Comparison of ENCODE assay signal across 10 cellular contexts in the genomic region with DNA sequence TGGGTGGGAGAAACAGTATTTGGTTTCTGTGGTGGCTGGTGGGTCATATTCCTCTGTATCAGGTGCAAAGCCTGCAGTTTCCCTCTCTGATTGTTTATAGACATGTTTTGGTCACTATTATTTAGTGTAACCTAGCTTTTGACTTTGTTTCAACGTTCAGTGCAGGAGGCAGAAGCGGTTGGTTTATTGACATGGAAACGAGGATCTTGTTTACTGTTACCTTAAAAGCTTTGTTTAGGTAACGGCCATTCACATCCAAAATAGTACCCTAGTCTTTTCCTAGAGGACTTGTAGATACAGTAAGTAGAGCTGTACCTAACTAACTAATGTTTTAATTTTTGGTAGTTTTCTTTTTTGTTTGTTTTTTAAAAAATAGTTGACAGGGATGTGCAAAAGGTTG. TPM values are rescaled to one million over a fixed set of nuclear protein-coding genes. Genes with fewer than 3 reads are reported as not detected.
DNase-seq lines count a peak whose midpoint lies in the region; ATAC-seq and TF ChIP-seq lines count a peak whose summit lies in the region.
"Had no signal": no experiment of that assay in that cellular context is flagged by ENCODE, and none has a peak within 500 bp of the region (broad histone marks: within the 10 kb centered on the region; RNA-seq: fewer than 3 reads in every experiment).

No MANE protein-coding gene starts in this region.

- H3K27ac Mint-ChIP-seq in GM23338, result peak overlapping the region; percentile 68; the same call in 1 of the 2 replicates
- no peak overlapping the region for H3K27ac Mint-ChIP-seq in activated B cell treated with CpG ODN at 0.5 μM for 24 hours

- peaks cover 16 to 60% (median 38%) of the 10 kb centered on the region in 11 experiments; a peak in 21 of 22 replicates for H3K36me3 ChIP-seq in BLaER1 treated with 17β-estradiol and CSF1 and Interleukin-3, amounts not matched to agents 10 nM and 100 nM
- peaks cover 24% of the 10 kb centered on the region for H3K36me3 ChIP-seq in GM23338 (ENCODE audit: insufficient read depth)
- H3K36me3 ChIP-seq in mesodermal cell (ENCODE audit: control insufficient read depth, insufficient read depth, low read length), result peaks cover 61% of the 10 kb centered on the region
- H3K36me3 ChIP-seq: neutrophil had no signal

- no peak overlapping the region for H2AFZ ChIP-seq in GM23338

- CTCF ChIA-PET in activated B cell treated with CpG ODN at 0.5 μM for 24 hours (lab: Charles Lee), result interaction anchor here (3.3 kb wide), 1 partner anchor 17 kb away, joined by 19 read pairs; no protein-coding TSS in a partner anchor

- H3K27me3 ChIP-seq in BLaER1 treated with 17β-estradiol and CSF1 and Interleukin-3, amounts not matched to agents 10 nM and 100 nM, result no peaks in the 10 kb centered on the region
- H3K27me3 ChIP-seq in GM23338 (ENCODE audit: insufficient read depth), result peaks cover 51% of the 10 kb centered on the region

- peak overlapping the region; percentile 81 for H3K4me3 Mint-ChIP-seq in GM23338
- peak overlapping the region; percentile 65 for H3K4me3 Mint-ChIP-seq in activated B cell treated with CpG ODN at 0.5 μM for 24 hours

- TF ChIP-seq CTCF in GM23338 (conservative IDR thresholded peaks at IDR 0.05; ENCODE audit: low read depth in 2 of 2) (no peak), activated B cell treated with CpG ODN at 0.5 μM for 24 hours (IDR thresholded peaks at IDR 0.05) (no peak), omental fat pad (IDR thresholded peaks at IDR 0.05) (no peak)

- peaks cover 31% of the 10 kb centered on the region for H3K79me2 ChIP-seq in GM23338 (replicated peaks; ENCODE audit: insufficient read depth)

- H3K4me1 Mint-ChIP-seq in GM23338, result peaks cover 50% of the 10 kb centered on the region
- peaks cover 67% of the 10 kb centered on the region for H3K4me1 Mint-ChIP-seq in activated B cell treated with CpG ODN at 0.5 μM for 24 hours

- no CpG with 5 or more reads among the region's 4 CpGs for WGBS in mesodermal cell (ENCODE audit: insufficient coverage in 2 of 2), 2 experiments

- peak overlapping the region in 7 of 10 experiments; percentile 72 to 81 (median 77); a peak in 14 of 20 replicates for H3K4me3 ChIP-seq in BLaER1 treated with 17β-estradiol and CSF1 and Interleukin-3, amounts not matched to agents 10 nM and 100 nM
- H3K4me3 ChIP-seq in GM23338 (peak overlapping the region; percentile 86), mesodermal cell (ENCODE audit: extremely low read depth, insufficient read depth, low read length, poor library complexity, severe bottlenecking) (peak overlapping the region; percentile 97)

- POLR2A ChIA-PET in activated B cell treated with CpG ODN at 0.5 μM for 24 hours (lab: Charles Lee), result interaction anchor here (0.5 kb wide), 1 partner anchor 89 kb away, joined by 3 read pairs; no protein-coding TSS in a partner anchor

- peak overlapping the region in 9 of 11 experiments; percentile 78 to 86 (median 84); a peak in 17 of 22 replicates for H3K9ac ChIP-seq in BLaER1 treated with 17β-estradiol and CSF1 and Interleukin-3, amounts not matched to agents 10 nM and 100 nM

- 0 out of 2 replicates have a peak, but pooled peaks cover under 1% of the 10 kb centered on the region for H3F3A ChIP-seq in GM23338 (replicated peaks; ENCODE audit: low read depth)

- ATAC-seq in GM23338 (peak; percentile 22), activated B cell treated with CpG ODN at 0.5 μM for 24 hours (ENCODE audit: low read depth) (no peak), omental fat pad (ENCODE audit: low FRiP score) (no peak)

- H3K9me3 Mint-ChIP-seq in GM23338 (no peaks in the 10 kb centered on the region), activated B cell treated with CpG ODN at 0.5 μM for 24 hours (no peaks in the 10 kb centered on the region)

- H3K27ac ChIP-seq in BLaER1 treated with 17β-estradiol and CSF1 and Interleukin-3, amounts not matched to agents 10 nM and 100 nM, result peak overlapping the region in 7 of 11 experiments; percentile 0 to 80 (median 72); a peak in 9 of 22 replicates
- peak overlapping the region; percentile 24; the same call in 1 of the 2 replicates for H3K27ac ChIP-seq in GM23338 (ENCODE audit: low read depth)
- H3K27ac ChIP-seq in mesodermal cell (ENCODE audit: low read depth, low read length, severe bottlenecking), result no peak overlapping the region
- H3K27ac ChIP-seq: neutrophil had no signal

- intact Hi-C loops in activated B cell treated with CpG ODN at 0.5 μM for 24 hours (cut with micrococcal nuclease), result loop anchor here (2.0 to 10.0 kb wide), 9 partner anchors 77 to 1255 kb away; partner anchors contain the start of genes AKAP1, C17orf67, DGKE and MTMR4

- H3K36me3 Mint-ChIP-seq in GM23338 (ENCODE audit: low read depth) (peaks cover 44% of the 10 kb centered on the region), activated B cell treated with CpG ODN at 0.5 μM for 24 hours (ENCODE audit: low read depth) (peaks cover 47% of the 10 kb centered on the region)

- H3K4me2 ChIP-seq in BLaER1 treated with 17β-estradiol and CSF1 and Interleukin-3, amounts not matched to agents 10 nM and 100 nM, result peak overlapping the region; percentile 91 to 100 (median 97)
- peak overlapping the region; percentile 96 for H3K4me2 ChIP-seq in GM23338

- H3K9me2 ChIP-seq in GM23338 (ENCODE audit: insufficient read depth), result no peaks in the 10 kb centered on the region

- H3K9me3 ChIP-seq in BLaER1 treated with 17β-estradiol and CSF1 and Interleukin-3, amounts not matched to agents 10 nM and 100 nM (replicated peaks in 1 of 11), result no peaks in the 10 kb centered on the region
- no peaks in the 10 kb centered on the region for H3K9me3 ChIP-seq in mesodermal cell (ENCODE audit: control insufficient read depth, low read length)
- H3K9me3 ChIP-seq: neutrophil had no signal

- H3K4me1 ChIP-seq in BLaER1 treated with 17β-estradiol and CSF1 and Interleukin-3, amounts not matched to agents 10 nM and 100 nM, result peaks cover 32 to 68% (median 58%) of the 10 kb centered on the region in 10 experiments
- H3K4me1 ChIP-seq in GM23338 (ENCODE audit: insufficient read depth) (peaks cover 32% of the 10 kb centered on the region), mesodermal cell (ENCODE audit: control insufficient read depth, insufficient read depth, low read length, poor library complexity, severe bottlenecking) (peaks cover 32% of the 10 kb centered on the region)

- H3K27me3 Mint-ChIP-seq in GM23338 (ENCODE audit: insufficient read depth, low read depth, poor library complexity), result peaks cover 12% of the 10 kb centered on the region
- H3K27me3 Mint-ChIP-seq in activated B cell treated with CpG ODN at 0.5 μM for 24 hours, result no peaks in the 10 kb centered on the region

- DNase-seq in GM23338 (ENCODE audit: low spot score) (peak; percentile 81), activated B cell treated with CpG ODN at 0.5 μM for 24 hours (no peak), omental fat pad (ENCODE audit: low spot score) (no peak), NK-92 (lab: John Stamatoyannopoulos, UW; ENCODE audit: unreplicated experiment) (no peak), NCI-H1048 (lab: John Stamatoyannopoulos, UW) (no peak)
- no peak for DNase-seq in stimulated activated CD4-positive, alpha-beta T cell treated with anti-CD3 and anti-CD28 coated beads, Interleukin-4, amount 100 ng/mL, for 24 hours
- DNase-seq: activated CD4-positive, alpha-beta T cell treated with anti-CD3 and anti-CD28 coated beads for 4 hours had no signal

- H4K20me1 ChIP-seq in BLaER1 treated with 17β-estradiol and CSF1 and Interleukin-3, amounts not matched to agents 10 nM and 100 nM, result peaks cover 0 to 57% (median 10%) of the 10 kb centered on the region in 11 experiments; a peak in 9 of 22 replicates
- H4K20me1 ChIP-seq in GM23338 (replicated peaks; ENCODE audit: insufficient read depth), result peaks cover 40% of the 10 kb centered on the region

TF ChIP-seq in GM23338, 12 proteins besides CTCF, POLR2A, EP300 and RAD21 (continues in another document):
- no peak for TF ChIP-seq EZH2phosphoT487 (IDR thresholded peaks at IDR 0.05; ENCODE audit: unreplicated experiment)
- TF ChIP-seq NANOG (IDR thresholded peaks at IDR 0.05; ENCODE audit: borderline replicate concordance), result peak; percentile 70; the same call in 1 of the 2 replicates
- TF ChIP-seq POLR2AphosphoS5 (IDR thresholded peaks at IDR 0.05; ENCODE audit: low read depth), result peak; percentile 35; the same call in 1 of the 2 replicates

RNA-seq across cellular contexts. Expression of gene MSI2, which starts 3.5 kb away (rescaled TPM):
- total RNA-seq in GM23338 (2014; rRNA removed; shearing (Covaris generic)), result 34.0 and 41.8 TPM in 2 replicates
- 18.9 and 19.1 TPM in 2 replicates for polyA plus RNA-seq in GM23338 (2016; fragmentation: Nextera tagmentation; extraction: Ambion mirVana)
- total RNA-seq in activated B cell treated with CpG ODN at 0.5 μM for 24 hours, result 93.2 and 102 TPM in 2 replicates
- polyA plus RNA-seq in mesodermal cell (2013, experiment 1 of 2), result 58.1 TPM
- polyA plus RNA-seq in mesodermal cell (2013, experiment 2 of 2), result 55.9 TPM
- total RNA-seq in omental fat pad, result 10 to 100 TPM; 14.9 to 24.4 (median 19.8) TPM
